ENCODE assay signal across 8 cellular contexts in genomic region chr10:71727429-71728217, GRCh38. TPM values are rescaled to one million over a fixed set of nuclear protein-coding genes. Genes with fewer than 3 reads are reported as not detected.
DNase-seq lines count a peak whose midpoint lies in the region; ATAC-seq and TF ChIP-seq lines count a peak whose summit lies in the region.

No MANE protein-coding gene starts in this region.

- intact Hi-C loops in dendritic cell treated with granulocyte-macrophage colony-stimulating factor and Interleukin-4, amounts not matched to agents 40 ng/mL and 50 ng/mL, for 4 days (cut with micrococcal nuclease): loop anchor here (1.0 kb wide), 1 partner anchor 46 kb away; the partner anchor contains the start of gene VSIR
- intact Hi-C loops in natural killer cell (cut with micrococcal nuclease): loop anchor here (2.0 kb wide), 2 partner anchors 21 to 45 kb away; partner anchors contain the start of gene VSIR

- peaks cover 94% of the 10 kb centered on the region for H3K4me1 Mint-ChIP-seq in dendritic cell treated with granulocyte-macrophage colony-stimulating factor and Interleukin-4, amounts not matched to agents 40 ng/mL and 50 ng/mL, for 4 days (ENCODE audit: low read depth)
- H3K4me1 Mint-ChIP-seq in natural killer cell: peaks cover 48 to 69% of the 10 kb centered on the region in 2 donors

- H3K36me3 Mint-ChIP-seq in dendritic cell treated with granulocyte-macrophage colony-stimulating factor and Interleukin-4, amounts not matched to agents 40 ng/mL and 50 ng/mL, for 4 days (ENCODE audit: low read depth): peaks cover 12% of the 10 kb centered on the region
- H3K36me3 Mint-ChIP-seq in natural killer cell: no peaks in the 10 kb centered on the region

- ATAC-seq in GM21390 (IDR thresholded peaks at IDR 0.05; ENCODE audit: unreplicated experiment): peak; percentile 73
- ATAC-seq in natural killer cell: peak; percentile 53 to 80 (median 71)

- no peaks in the 10 kb centered on the region for H3K27me3 Mint-ChIP-seq in dendritic cell treated with granulocyte-macrophage colony-stimulating factor and Interleukin-4, amounts not matched to agents 40 ng/mL and 50 ng/mL, for 4 days
- no peaks in the 10 kb centered on the region for H3K27me3 Mint-ChIP-seq in natural killer cell (ENCODE audit: low read depth in 2 of 2)

- DNase-seq in DMS53 (lab: John Stamatoyannopoulos, UW) (peak; percentile 73), UCSD-AML1 (lab: John Stamatoyannopoulos, UW; ENCODE audit: unreplicated experiment) (peak; percentile 71), natural killer cell (peak; percentile 53), dedifferentiated amniotic fluid mesenchymal stem cell (ENCODE audit: extremely low spot score) (no peak), glomerular visceral epithelial cell (ENCODE audit: extremely low spot score) (no peak)
- peak; percentile 85 for DNase-seq in Jurkat, Clone E6-1 (ENCODE audit: low read depth, low spot score)

- H3K4me3 ChIP-seq in Jurkat, Clone E6-1 (ENCODE audit: low read length): 0 out of 2 replicates have a peak overlapping the region, but pooled peaks have one; percentile 11

- TF ChIP-seq CTCF in natural killer cell (IDR thresholded peaks at IDR 0.05): no peak

- peak overlapping the region; percentile 97 for H3K27ac Mint-ChIP-seq in dendritic cell treated with granulocyte-macrophage colony-stimulating factor and Interleukin-4, amounts not matched to agents 40 ng/mL and 50 ng/mL, for 4 days
- H3K27ac Mint-ChIP-seq in natural killer cell: peak overlapping the region; percentile 90

- no peaks in the 10 kb centered on the region for H3K9me3 Mint-ChIP-seq in dendritic cell treated with granulocyte-macrophage colony-stimulating factor and Interleukin-4, amounts not matched to agents 40 ng/mL and 50 ng/mL, for 4 days
- H3K9me3 Mint-ChIP-seq in natural killer cell: no peaks in the 10 kb centered on the region

- H3K4me3 Mint-ChIP-seq in dendritic cell treated with granulocyte-macrophage colony-stimulating factor and Interleukin-4, amounts not matched to agents 40 ng/mL and 50 ng/mL, for 4 days: peak overlapping the region; percentile 39
- H3K4me3 Mint-ChIP-seq in natural killer cell: peak overlapping the region; percentile 81

RNA-seq across cellular contexts. Expression of gene C10orf105, which starts 8.0 kb away (rescaled TPM):
- not detected for polyA plus RNA-seq in Jurkat, Clone E6-1 (2012; ENCODE audit: insufficient read depth, insufficient read length)
- under 1 TPM; 0.14 to 0.52 (median 0.40) TPM for total RNA-seq in natural killer cell

RNA-seq across cellular contexts. Expression of gene VSIR, which starts 45.7 kb away (rescaled TPM):
- 8.0 TPM for polyA plus RNA-seq in Jurkat, Clone E6-1 (2012; ENCODE audit: insufficient read depth, insufficient read length)
- 100 to 1,000 TPM; 134 to 193 (median 178) TPM for total RNA-seq in natural killer cell

Comparison
In these comparisons a context has a peak if more than half of its experiments do, and no peak if none do; other contexts are left out.
1. DNase-seq: peak in DMS53 (single experiment), Jurkat, Clone E6-1 (single experiment), UCSD-AML1 (single experiment) and natural killer cell (single experiment); none in dedifferentiated amniotic fluid mesenchymal stem cell (single experiment) and glomerular visceral epithelial cell (single experiment).